1 cellular context compared by ENCODE assay signal in genomic region chr2:238262496-238263122, GRCh38.
A peak's percentile ranks its signal among the peaks of the same experiment; 100 is the strongest.
TF ChIP-seq lines count a peak whose summit lies in the region.

No MANE protein-coding gene starts in this region.

TF ChIP-seq in HepG2, 621 proteins besides CTCF, POLR2A, EP300 and RAD21:
- TF ChIP-seq NFIB (CRISPR knock-in tag; IDR thresholded peaks at IDR 0.05; ENCODE audit: borderline replicate concordance): peak; percentile 86; the same call in 1 of the 2 replicates
- TF ChIP-seq SP4 (CRISPR knock-in tag; IDR thresholded peaks at IDR 0.05): 0 out of 2 replicates have a peak, but pooled peaks have one; percentile 44
- TF ChIP-seq ZBTB38 (CRISPR knock-in tag; IDR thresholded peaks at IDR 0.05): 0 out of 2 replicates have a peak, but pooled peaks have one; percentile 34
- TF ChIP-seq POLR2AphosphoS5 (IDR thresholded peaks at IDR 0.05; ENCODE audit: low read depth, low read length): no peak
- TF ChIP-seq SMAD1 (CRISPR knock-in tag; IDR thresholded peaks at IDR 0.05; ENCODE audit: borderline replicate concordance, low read depth): 0 out of 2 replicates have a peak, but pooled peaks have one; percentile 63
- peak; percentile 50; the same call in 1 of the 2 replicates for TF ChIP-seq ZNF225 (CRISPR knock-in tag; IDR thresholded peaks at IDR 0.05)
- TF ChIP-seq, protein P1, sequence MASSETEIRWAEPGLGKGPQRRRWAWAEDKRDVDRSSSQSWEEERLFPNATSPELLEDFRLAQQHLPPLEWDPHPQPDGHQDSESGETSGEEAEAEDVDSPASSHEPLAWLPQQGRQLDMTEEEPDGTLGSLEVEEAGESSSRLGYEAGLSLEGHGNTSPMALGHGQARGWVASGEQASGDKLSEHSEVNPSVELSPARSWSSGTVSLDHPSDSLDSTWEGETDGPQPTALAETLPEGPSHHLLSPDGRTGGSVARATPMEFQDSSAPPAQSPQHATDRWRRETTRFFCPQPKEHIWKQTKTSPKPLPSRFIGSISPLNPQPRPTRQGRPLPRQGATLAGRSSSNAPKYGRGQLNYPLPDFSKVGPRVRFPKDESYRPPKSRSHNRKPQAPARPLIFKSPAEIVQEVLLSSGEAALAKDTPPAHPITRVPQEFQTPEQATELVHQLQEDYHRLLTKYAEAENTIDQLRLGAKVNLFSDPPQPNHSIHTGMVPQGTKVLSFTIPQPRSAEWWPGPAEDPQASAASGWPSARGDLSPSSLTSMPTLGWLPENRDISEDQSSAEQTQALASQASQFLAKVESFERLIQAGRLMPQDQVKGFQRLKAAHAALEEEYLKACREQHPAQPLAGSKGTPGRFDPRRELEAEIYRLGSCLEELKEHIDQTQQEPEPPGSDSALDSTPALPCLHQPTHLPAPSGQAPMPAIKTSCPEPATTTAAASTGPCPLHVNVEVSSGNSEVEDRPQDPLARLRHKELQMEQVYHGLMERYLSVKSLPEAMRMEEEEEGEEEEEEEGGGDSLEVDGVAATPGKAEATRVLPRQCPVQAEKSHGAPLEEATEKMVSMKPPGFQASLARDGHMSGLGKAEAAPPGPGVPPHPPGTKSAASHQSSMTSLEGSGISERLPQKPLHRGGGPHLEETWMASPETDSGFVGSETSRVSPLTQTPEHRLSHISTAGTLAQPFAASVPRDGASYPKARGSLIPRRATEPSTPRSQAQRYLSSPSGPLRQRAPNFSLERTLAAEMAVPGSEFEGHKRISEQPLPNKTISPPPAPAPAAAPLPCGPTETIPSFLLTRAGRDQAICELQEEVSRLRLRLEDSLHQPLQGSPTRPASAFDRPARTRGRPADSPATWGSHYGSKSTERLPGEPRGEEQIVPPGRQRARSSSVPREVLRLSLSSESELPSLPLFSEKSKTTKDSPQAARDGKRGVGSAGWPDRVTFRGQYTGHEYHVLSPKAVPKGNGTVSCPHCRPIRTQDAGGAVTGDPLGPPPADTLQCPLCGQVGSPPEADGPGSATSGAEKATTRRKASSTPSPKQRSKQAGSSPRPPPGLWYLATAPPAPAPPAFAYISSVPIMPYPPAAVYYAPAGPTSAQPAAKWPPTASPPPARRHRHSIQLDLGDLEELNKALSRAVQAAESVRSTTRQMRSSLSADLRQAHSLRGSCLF (CRISPR knock-in tag; IDR thresholded peaks at IDR 0.05; ENCODE audit: borderline replicate concordance): no peak
- TF ChIP-seq HNF4G (IDR thresholded peaks at IDR 0.05; ENCODE audit: borderline replicate concordance, low read depth, low read length): no peak
- TF ChIP-seq HNF4G (CRISPR knock-in tag; IDR thresholded peaks at IDR 0.05; ENCODE audit: borderline replicate concordance, low read depth): no peak
- TF ChIP-seq ZNF883 (CRISPR knock-in tag; IDR thresholded peaks at IDR 0.05; ENCODE audit: not compliant biosample characterization): peak; percentile 46
- 0 out of 2 replicates have a peak, but pooled peaks have one; percentile 7 for TF ChIP-seq MTA1 (CRISPR knock-in tag; IDR thresholded peaks at IDR 0.05; ENCODE audit: borderline replicate concordance)
- peak; percentile 18; the same call in 1 of the 2 replicates for TF ChIP-seq ZNF761 (CRISPR knock-in tag; conservative IDR thresholded peaks at IDR 0.05)
